8 cellular contexts compared by ENCODE assay signal in the genomic region with DNA sequence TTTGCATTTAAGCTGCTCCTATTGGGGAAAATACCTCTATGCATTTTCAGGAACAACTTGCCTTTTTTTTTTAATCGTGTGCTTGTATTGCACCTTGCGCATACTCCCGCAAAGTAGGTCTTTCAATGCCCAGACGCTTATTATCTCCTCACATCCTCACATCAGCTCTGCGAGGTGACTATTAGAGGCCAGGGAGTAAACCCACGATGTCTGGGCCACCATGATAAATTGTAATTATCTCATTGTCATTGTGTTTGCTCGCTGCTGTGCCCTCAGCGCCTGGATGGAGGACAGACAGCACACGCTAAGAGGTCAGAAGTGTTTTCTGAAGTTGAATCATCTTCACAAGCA. TPM values are rescaled to one million over a fixed set of nuclear protein-coding genes. Genes with fewer than 3 reads are reported as not detected.
A peak's percentile ranks its signal among the peaks of the same experiment; 100 is the strongest.
DNase-seq lines count a peak whose midpoint lies in the region; ATAC-seq, FAIRE-seq and TF ChIP-seq lines count a peak whose summit lies in the region.

No MANE protein-coding gene starts in this region.

- H3K9ac ChIP-seq in ES-I3 (ENCODE audit: low read depth, low read length): peak overlapping the region; percentile 68

- H3K27me3 ChIP-seq in ectodermal cell (ENCODE audit: control insufficient read depth, insufficient read depth, low read length, poor library complexity, severe bottlenecking): peaks cover 20% of the 10 kb centered on the region

- peak overlapping the region; percentile 49 for H3K4me3 ChIP-seq in ectodermal cell (ENCODE audit: insufficient read depth, low read depth, low read length)

- no peaks in the 10 kb centered on the region for H3K27me3 Mint-ChIP-seq in osteocyte (ENCODE audit: unreplicated experiment)

- ATAC-seq in HG02642 (IDR thresholded peaks at IDR 0.05; ENCODE audit: poor library complexity, unreplicated experiment): no peak

- no peak for TF ChIP-seq CTCF in osteocyte (IDR thresholded peaks at IDR 0.05)

- no peaks in the 10 kb centered on the region for H3K9me3 ChIP-seq in ES-I3 (ENCODE audit: control insufficient read depth, insufficient read depth, low read length)
- no peaks in the 10 kb centered on the region for H3K9me3 ChIP-seq in ectodermal cell (ENCODE audit: control insufficient read depth, low read length)

- FAIRE-seq in H54 (lab: Jason Lieb, UNC): no peak

- peaks cover 13% of the 10 kb centered on the region for H3K4me1 Mint-ChIP-seq in osteocyte (ENCODE audit: unreplicated experiment)

- no peak for TF ChIP-seq POLR2A in H54 (IDR thresholded peaks at IDR 0.05; ENCODE audit: low read depth, low read length)

- no peaks in the 10 kb centered on the region for H3K36me3 ChIP-seq in ES-I3 (ENCODE audit: insufficient read depth, low read length)
- no peaks in the 10 kb centered on the region for H3K36me3 ChIP-seq in ectodermal cell (ENCODE audit: control insufficient read depth, insufficient read depth, low read length)

- H3K27ac Mint-ChIP-seq in osteocyte (ENCODE audit: unreplicated experiment): peak overlapping the region; percentile 56

- peak overlapping the region; percentile 55 for H3K27ac ChIP-seq in ectodermal cell (ENCODE audit: insufficient read depth, low read depth, low read length, poor library complexity, severe bottlenecking)

- 63 to 68% methylated on average over 9 of the region's 9 CpGs for WGBS in ectodermal cell, 2 experiments

- peak overlapping the region; percentile 83 for H3K4me3 Mint-ChIP-seq in osteocyte (ENCODE audit: unreplicated experiment)

- DNase-seq in NCI-H748 treated with DMSO at 0.1 percent for 48 hours (lab: John Stamatoyannopoulos, UW) (peak; percentile 68), osteocyte (ENCODE audit: extremely low spot score, unreplicated experiment) (no peak), H54 (ENCODE audit: insufficient read length, low spot score) (no peak), NCI-H2171 (lab: John Stamatoyannopoulos, UW) (no peak)
- DNase-seq in activated CD4-positive, alpha-beta T cell treated with anti-CD3 and anti-CD28 coated beads for 1 hour: no peak

- no peaks in the 10 kb centered on the region for H3K36me3 Mint-ChIP-seq in osteocyte (ENCODE audit: unreplicated experiment)

- no peaks in the 10 kb centered on the region for H3K9me3 Mint-ChIP-seq in osteocyte (ENCODE audit: unreplicated experiment)

- peaks cover 6% of the 10 kb centered on the region; the same call in 1 of the 2 replicates for H3K4me1 ChIP-seq in ES-I3 (ENCODE audit: insufficient read depth, low read length)
- peaks cover 13% of the 10 kb centered on the region for H3K4me1 ChIP-seq in ectodermal cell (ENCODE audit: control insufficient read depth, insufficient read depth, low read length)

RNA-seq across cellular contexts. Expression of gene RELL1, which starts 1.0 kb away (rescaled TPM):
- 9.2 TPM for polyA plus RNA-seq in ectodermal cell (2013, experiment 1 of 4)
- 7.7 TPM for polyA plus RNA-seq in ectodermal cell (2013, experiment 2 of 4)
- 4.7 TPM for polyA plus RNA-seq in ectodermal cell (2013, experiment 3 of 4)
- polyA plus RNA-seq in ectodermal cell (2013, experiment 4 of 4): 4.6 TPM
- 15.6 and 17.4 TPM in 2 replicates for total RNA-seq in osteocyte
